ENCODE assay signal across 19 cellular contexts in genomic region chr7:73352784-73353183, GRCh38. TPM values are rescaled to one million over a fixed set of nuclear protein-coding genes. Genes with fewer than 3 reads are reported as not detected.
DNase-seq lines count a peak whose midpoint lies in the region; ATAC-seq and TF ChIP-seq lines count a peak whose summit lies in the region.
"Had no signal": no experiment of that assay in that cellular context is flagged by ENCODE, and none has a peak within 500 bp of the region (broad histone marks: within the 10 kb centered on the region; RNA-seq: fewer than 3 reads in every experiment).

No MANE protein-coding gene starts in this region.

- H3F3A ChIP-seq in neural progenitor cell (ENCODE audit: low read depth) = peaks cover 9% of the 10 kb centered on the region

- no peaks in the 10 kb centered on the region for H3K36me3 Mint-ChIP-seq in activated T-helper 17 cell treated with anti-CD3 and anti-CD28 coated beads, Interleukin-2, amount 50 U/mL, for 72 hours (ENCODE audit: low read depth)
- H3K36me3 Mint-ChIP-seq in endodermal cell (ENCODE audit: low read depth) = no peaks in the 10 kb centered on the region
- H3K36me3 Mint-ChIP-seq in neural progenitor cell = peaks cover 4% of the 10 kb centered on the region
- H3K36me3 Mint-ChIP-seq: CD4-positive, alpha-beta memory T cell had no signal

- H4K20me1 ChIP-seq in neural progenitor cell (ENCODE audit: low read depth) = no peaks in the 10 kb centered on the region

- H3K4me3 ChIP-seq in endodermal cell (ENCODE audit: low read length) (no peak overlapping the region), neural progenitor cell (no peak overlapping the region), Peyer's patch (no peak overlapping the region)
- H3K4me3 ChIP-seq: GM12878, GM23338, HAP-1 had no signal

- no peak for ATAC-seq in activated T-helper 17 cell treated with anti-CD3 and anti-CD28 coated beads, Interleukin-2, amount 50 U/mL, for 72 hours (replicated peaks)
- ATAC-seq in GM19023 (IDR thresholded peaks at IDR 0.05; ENCODE audit: unreplicated experiment) = no peak
- ATAC-seq: GM12878, GM23338 had no signal

- H3K4me1 Mint-ChIP-seq in activated T-helper 17 cell treated with anti-CD3 and anti-CD28 coated beads, Interleukin-2, amount 50 U/mL, for 72 hours = no peaks in the 10 kb centered on the region
- H3K4me1 Mint-ChIP-seq in endodermal cell (peaks cover 13% of the 10 kb centered on the region), neural progenitor cell (peaks cover 38% of the 10 kb centered on the region)
- H3K4me1 Mint-ChIP-seq: CD4-positive, alpha-beta memory T cell had no signal

- H3K9me3 Mint-ChIP-seq in activated T-helper 17 cell treated with anti-CD3 and anti-CD28 coated beads, Interleukin-2, amount 50 U/mL, for 72 hours = no peaks in the 10 kb centered on the region
- H3K9me3 Mint-ChIP-seq in endodermal cell (peaks cover 7% of the 10 kb centered on the region), neural progenitor cell (peaks cover 11% of the 10 kb centered on the region)

- H3K4me1 ChIP-seq in endodermal cell (ENCODE audit: control insufficient read depth, insufficient read depth, low read length) (peaks cover 6% of the 10 kb centered on the region), neural progenitor cell (peaks cover 15% of the 10 kb centered on the region), Peyer's patch (peaks cover 0 to 3% (median 0%) of the 10 kb centered on the region in 4 donors)
- H3K4me1 ChIP-seq: Caco-2, HAP-1 had no signal

- H3K9ac ChIP-seq in endodermal cell (ENCODE audit: extremely low read depth, low read length, poor library complexity, severe bottlenecking) (no peak overlapping the region), neural progenitor cell (no peak overlapping the region)

- no peak for TF ChIP-seq POLR2A in Peyer's patch (IDR thresholded peaks at IDR 0.05)

- TF ChIP-seq CTCF in endodermal cell (conservative IDR thresholded peaks at IDR 0.05) = no peak
- TF ChIP-seq CTCF in neural progenitor cell (IDR thresholded peaks at IDR 0.05) = no peak
- no peak for TF ChIP-seq CTCF in Peyer's patch (IDR thresholded peaks at IDR 0.05)

- H3K4me3 Mint-ChIP-seq in activated T-helper 17 cell treated with anti-CD3 and anti-CD28 coated beads, Interleukin-2, amount 50 U/mL, for 72 hours = no peak overlapping the region
- no peak overlapping the region for H3K4me3 Mint-ChIP-seq in endodermal cell
- peak overlapping the region; percentile 47 for H3K4me3 Mint-ChIP-seq in neural progenitor cell
- H3K4me3 Mint-ChIP-seq: CD4-positive, alpha-beta memory T cell; GM23338 had no signal

- no peaks in the 10 kb centered on the region for H3K79me2 ChIP-seq in neural progenitor cell (ENCODE audit: low read depth)

- H3K27ac ChIP-seq in endodermal cell (ENCODE audit: low read depth, low read length) (no peak overlapping the region), neural progenitor cell (no peak overlapping the region), Peyer's patch (no peak overlapping the region)

- peak overlapping the region; percentile 4 for H3K27ac Mint-ChIP-seq in activated T-helper 17 cell treated with anti-CD3 and anti-CD28 coated beads, Interleukin-2, amount 50 U/mL, for 72 hours
- H3K27ac Mint-ChIP-seq in endodermal cell (peak overlapping the region; percentile 20), neural progenitor cell (peak overlapping the region; percentile 35)
- H3K27ac Mint-ChIP-seq: CD4-positive, alpha-beta memory T cell; GM23338 had no signal

- H3K27me3 ChIP-seq in endodermal cell (ENCODE audit: control insufficient read depth, insufficient read depth, low read length, poor library complexity, severe bottlenecking) (no peaks in the 10 kb centered on the region), neural progenitor cell (no peaks in the 10 kb centered on the region), Peyer's patch (no peaks in the 10 kb centered on the region)

- no peaks in the 10 kb centered on the region for H3K27me3 Mint-ChIP-seq in activated T-helper 17 cell treated with anti-CD3 and anti-CD28 coated beads, Interleukin-2, amount 50 U/mL, for 72 hours
- no peaks in the 10 kb centered on the region for H3K27me3 Mint-ChIP-seq in endodermal cell (ENCODE audit: insufficient read depth)
- H3K27me3 Mint-ChIP-seq in neural progenitor cell (ENCODE audit: insufficient read depth, low read depth) = peaks cover 2% of the 10 kb centered on the region

- 93 to 94% methylated on average over 3 of the region's 3 CpGs for WGBS in endodermal cell (ENCODE audit: insufficient coverage in 1 of 2, insufficient read length in 1 of 2), 2 experiments

- no peak overlapping the region for H3K4me2 ChIP-seq in neural progenitor cell
- H3K4me2 ChIP-seq: GM23338 had no signal

- H3K9me3 ChIP-seq in endodermal cell (ENCODE audit: control insufficient read depth, low read length) (peaks cover 10% of the 10 kb centered on the region), neural progenitor cell (ENCODE audit: low read depth) (no peaks in the 10 kb centered on the region), Peyer's patch (peaks cover 0 to 4% (median 0%) of the 10 kb centered on the region in 4 donors)
- H3K9me3 ChIP-seq: HAP-1 had no signal

- H3K36me3 ChIP-seq in endodermal cell (ENCODE audit: control insufficient read depth, insufficient read depth, low read length) = no peaks in the 10 kb centered on the region
- no peaks in the 10 kb centered on the region for H3K36me3 ChIP-seq in neural progenitor cell
- no peaks in the 10 kb centered on the region for H3K36me3 ChIP-seq in Peyer's patch
- H3K36me3 ChIP-seq: HAP-1 had no signal

- DNase-seq in endodermal cell (no peak), neural progenitor cell (ENCODE audit: low spot score) (no peak), COLO668 (lab: John Stamatoyannopoulos, UW; ENCODE audit: unreplicated experiment) (no peak), Peyer's patch (no peak)
- DNase-seq: C1 segment of cervical spinal cord; Caco-2; CD4-positive, alpha-beta memory T cell; DMS153; DMS79; EL; GDM1 had no signal

- H2AFZ ChIP-seq in neural progenitor cell (replicated peaks) = no peak overlapping the region
- H2AFZ ChIP-seq: GM23338 had no signal

RNA-seq across cellular contexts. Expression of gene FKBP6, which starts 24.8 kb away (rescaled TPM):
- total RNA-seq in activated T-helper 17 cell treated with anti-CD3 and anti-CD28 coated beads, Interleukin-2, amount 50 U/mL, for 72 hours = not detected
- total RNA-seq in endodermal cell (not detected), neural progenitor cell (ENCODE audit: low replicate concordance) (not detected in 2 replicates), Peyer's patch (not detected)
- not detected for polyA plus RNA-seq in endodermal cell (2013, experiment 1 of 2)
- not detected for polyA plus RNA-seq in endodermal cell (2013, experiment 2 of 2)
- total RNA-seq: A172; A673; Caco-2; CD4-positive, alpha-beta memory T cell; GM12878; GM23338 had no signal
- polyA plus RNA-seq: BJ; CD4-positive, alpha-beta memory T cell; GM12878 had no signal

RNA-seq across cellular contexts. Expression of gene TRIM50, which starts 24.9 kb away (rescaled TPM):
- not detected for total RNA-seq in activated T-helper 17 cell treated with anti-CD3 and anti-CD28 coated beads, Interleukin-2, amount 50 U/mL, for 72 hours
- total RNA-seq in endodermal cell (under 1 TPM; 0.24 to 0.33 TPM), neural progenitor cell (ENCODE audit: low replicate concordance) (not detected in 2 replicates), Peyer's patch (1 to 10 TPM in 3 of 4 donors, not detected in 1; 1.1 to 5.4 (median 2.6) TPM)
- not detected for polyA plus RNA-seq in endodermal cell (2013, experiment 1 of 2)
- not detected for polyA plus RNA-seq in endodermal cell (2013, experiment 2 of 2)
- total RNA-seq: A172; A673; Caco-2; CD4-positive, alpha-beta memory T cell; GM12878 had no signal
- polyA plus RNA-seq: BJ; CD4-positive, alpha-beta memory T cell; GM12878; GM23338 had no signal

RNA-seq across cellular contexts. Expression of gene NSUN5, which starts 44.2 kb away (rescaled TPM):
- 10 to 100 TPM; 32.2 to 48.4 TPM for total RNA-seq in activated T-helper 17 cell treated with anti-CD3 and anti-CD28 coated beads, Interleukin-2, amount 50 U/mL, for 72 hours
- total RNA-seq in endodermal cell (10 to 100 TPM; 40.3 to 42.1 TPM), neural progenitor cell (ENCODE audit: low replicate concordance) (23.3 and 48.6 TPM in 2 replicates), Peyer's patch (10 to 100 TPM; 18.2 to 27.7 (median 25.2) TPM)
- polyA plus RNA-seq in endodermal cell (2013, experiment 1 of 2) = 31.3 TPM
- polyA plus RNA-seq in endodermal cell (2013, experiment 2 of 2) = 30.4 TPM
